Comparison of ENCODE assay signal across 8 cellular contexts in the genomic region with DNA sequence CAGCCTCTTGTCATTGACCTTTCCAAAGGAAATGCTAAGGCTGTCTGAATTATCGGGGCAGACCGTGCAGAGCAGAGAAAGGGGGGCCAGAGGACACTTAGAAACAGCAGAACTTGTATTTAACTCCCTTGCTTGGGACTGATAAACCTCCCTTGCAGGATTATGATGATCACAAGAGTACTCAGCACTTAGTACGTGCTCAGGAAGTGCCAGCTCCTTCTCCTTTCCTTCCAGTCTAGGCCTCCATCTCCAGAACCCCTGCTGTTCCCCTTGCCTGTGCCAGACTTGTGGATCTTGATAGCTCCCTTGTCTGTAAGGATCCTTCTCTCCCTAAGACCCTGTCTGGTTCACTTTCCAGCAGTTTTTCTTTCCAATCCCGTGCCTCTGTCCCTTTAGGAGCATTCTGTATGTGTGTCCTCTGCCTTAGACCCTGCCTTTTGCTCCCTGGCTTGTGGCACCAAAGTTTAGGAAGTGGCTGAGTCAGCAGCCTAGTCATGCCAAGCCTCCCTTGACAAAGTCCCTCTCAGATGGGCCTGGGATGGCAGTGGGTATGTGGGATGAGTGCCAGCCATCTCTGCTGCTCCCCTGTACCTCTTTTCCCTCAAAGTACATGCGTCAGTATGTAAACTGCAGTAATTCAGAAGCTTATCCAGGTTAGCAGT. TPM values are rescaled to one million over a fixed set of nuclear protein-coding genes. Genes with fewer than 3 reads are reported as not detected.
DNase-seq lines count a peak whose midpoint lies in the region; ATAC-seq and TF ChIP-seq lines count a peak whose summit lies in the region.

No MANE protein-coding gene starts in this region.

- peak; percentile 9 for DNase-seq in CD1c-positive myeloid dendritic cell (ENCODE audit: extremely low spot score)
- peak; percentile 11 for DNase-seq in HK-2 (ENCODE audit: unreplicated experiment)
- DNase-seq in activated B cell treated with CpG ODN at 0.5 μM for 24 hours: no peak
- DNase-seq in glutamatergic neuron: no peak
- DNase-seq in psoas muscle: no peak
- no peak for DNase-seq in SKM-1 (lab: John Stamatoyannopoulos, UW; ENCODE audit: unreplicated experiment)

- WGBS in psoas muscle, 3 donors: 29 to 35% (median 30%) methylated on average over 5 of the region's 5 CpGs

- peaks cover 9% of the 10 kb centered on the region for H3K27me3 Mint-ChIP-seq in activated B cell treated with CpG ODN at 0.5 μM for 24 hours
- peaks cover 7% of the 10 kb centered on the region for H3K27me3 Mint-ChIP-seq in glutamatergic neuron (ENCODE audit: unreplicated experiment)

- no peaks in the 10 kb centered on the region for H3K9me3 ChIP-seq in psoas muscle

- peaks cover 3% of the 10 kb centered on the region for H3K4me1 ChIP-seq in psoas muscle

- no peaks in the 10 kb centered on the region for H3K27me3 ChIP-seq in psoas muscle (ENCODE audit: insufficient read depth in 3 of 3, low read length in 2 of 3)

- H3K27ac Mint-ChIP-seq in activated B cell treated with CpG ODN at 0.5 μM for 24 hours (no peak overlapping the region), glutamatergic neuron (ENCODE audit: unreplicated experiment) (peak overlapping the region; percentile 79)

- H3K4me3 Mint-ChIP-seq in activated B cell treated with CpG ODN at 0.5 μM for 24 hours: peak overlapping the region; percentile 89
- peak overlapping the region; percentile 93 for H3K4me3 Mint-ChIP-seq in glutamatergic neuron (ENCODE audit: unreplicated experiment)

- POLR2A ChIA-PET in activated B cell treated with CpG ODN at 0.5 μM for 24 hours (lab: Charles Lee): interaction anchor here (1.7 to 2.8 kb wide), 2 partner anchors 12 to 25 kb away, joined by 6 to 12 read pairs; no protein-coding TSS in a partner anchor

- H3K36me3 Mint-ChIP-seq in activated B cell treated with CpG ODN at 0.5 μM for 24 hours (ENCODE audit: low read depth): peaks cover 3% of the 10 kb centered on the region
- H3K36me3 Mint-ChIP-seq in glutamatergic neuron (ENCODE audit: unreplicated experiment): peaks cover 4% of the 10 kb centered on the region

- peaks cover 27% of the 10 kb centered on the region for H3K4me1 Mint-ChIP-seq in activated B cell treated with CpG ODN at 0.5 μM for 24 hours
- peaks cover 2% of the 10 kb centered on the region for H3K4me1 Mint-ChIP-seq in glutamatergic neuron (ENCODE audit: low read depth, unreplicated experiment)

- H3K36me3 ChIP-seq in psoas muscle (ENCODE audit: insufficient read depth in 1 of 2, low read depth in 1 of 2): no peaks in the 10 kb centered on the region

- H3K27ac ChIP-seq in psoas muscle: peak overlapping the region; percentile 48

- H3K9me3 Mint-ChIP-seq in activated B cell treated with CpG ODN at 0.5 μM for 24 hours (no peaks in the 10 kb centered on the region), glutamatergic neuron (ENCODE audit: unreplicated experiment) (peaks cover 3% of the 10 kb centered on the region)

- TF ChIP-seq CTCF in activated B cell treated with CpG ODN at 0.5 μM for 24 hours (IDR thresholded peaks at IDR 0.05) (no peak), glutamatergic neuron (IDR thresholded peaks at IDR 0.05; ENCODE audit: partially characterized antibody, unreplicated experiment) (no peak), psoas muscle (IDR thresholded peaks at IDR 0.05) (no peak)

- ATAC-seq in activated B cell treated with CpG ODN at 0.5 μM for 24 hours (ENCODE audit: low read depth) (no peak), psoas muscle (peak in 2 of 4 donors; percentile 6 to 11), HG03432 (IDR thresholded peaks at IDR 0.05; ENCODE audit: unreplicated experiment) (no peak), HG03097 (IDR thresholded peaks at IDR 0.05; ENCODE audit: low FRiP score, unreplicated experiment) (no peak)

- intact Hi-C loops in activated B cell treated with CpG ODN at 0.5 μM for 24 hours (cut with micrococcal nuclease) (loop anchor here (1.0 to 10.0 kb wide), 5 partner anchors 25 to 596 kb away; partner anchors contain the start of gene CTDSPL2), psoas muscle (cut with DNase I) (no loop called here)

- peak overlapping the region; percentile 73 for H3K4me3 ChIP-seq in psoas muscle

- CTCF ChIA-PET in activated B cell treated with CpG ODN at 0.5 μM for 24 hours (lab: Charles Lee): interaction anchor here (1.7 kb wide), 2 partner anchors 12 to 14 kb away, joined by 5 to 7 read pairs; no protein-coding TSS in a partner anchor

RNA-seq across cellular contexts. Expression of gene SORD, which starts 0.8 kb away (rescaled TPM):
- total RNA-seq in activated B cell treated with CpG ODN at 0.5 μM for 24 hours (15.1 and 15.5 TPM in 2 replicates), glutamatergic neuron (ENCODE audit: unreplicated experiment) (29.1 TPM), psoas muscle (1 to 10 TPM; 3.5 to 7.7 (median 5.7) TPM)
- polyA plus RNA-seq in psoas muscle: 1 to 10 TPM; 2.7 to 8.9 (median 2.7) TPM

Comparison
In these comparisons a context has a peak if more than half of its experiments do, and no peak if none do; other contexts are left out.
1. DNase-seq: peak in CD1c-positive myeloid dendritic cell (single experiment) and HK-2 (single experiment); none in activated B cell treated with CpG ODN at 0.5 μM for 24 hours (single experiment), glutamatergic neuron (single experiment), psoas muscle (0 of 2) and SKM-1 (single experiment).